Comparison of ENCODE assay signal across 9 cellular contexts in genomic region chr10:1240341-1240775, GRCh38.
DNase-seq lines count a peak whose midpoint lies in the region; ATAC-seq and TF ChIP-seq lines count a peak whose summit lies in the region.
"Had no signal": no experiment of that assay in that cellular context is flagged by ENCODE, and none has a peak within 500 bp of the region (broad histone marks: within the 10 kb centered on the region; RNA-seq: fewer than 3 reads in every experiment).

No MANE protein-coding gene starts in this region.

- H3K23ac ChIP-seq in neuronal stem cell (ENCODE audit: low read depth, low read length, poor library complexity), result no peak overlapping the region

- no peak overlapping the region for H2BK15ac ChIP-seq in neuronal stem cell (ENCODE audit: low read length)

- peak overlapping the region; percentile 43 for H4K8ac ChIP-seq in neuronal stem cell (ENCODE audit: low read depth, low read length)

- TF ChIP-seq CTCF in endodermal cell (conservative IDR thresholded peaks at IDR 0.05), result no peak

- WGBS in endodermal cell (ENCODE audit: insufficient coverage in 1 of 2, insufficient read length in 1 of 2), 2 experiments, result 0 to 13% methylated on average over 2 to 8 of the region's 8 CpGs
- WGBS in neuronal stem cell (ENCODE audit: extremely low coverage in 2 of 2, insufficient read length in 2 of 2, insufficient replicate concordance in 1 of 2), 2 donors, result no CpG with 5 or more reads among the region's 8 CpGs

- H3K36me3 Mint-ChIP-seq in endodermal cell (ENCODE audit: low read depth), result no peaks in the 10 kb centered on the region

- no peak overlapping the region for H3K4ac ChIP-seq in neuronal stem cell (ENCODE audit: low read length)

- H3K9ac ChIP-seq in endodermal cell (ENCODE audit: extremely low read depth, low read length, poor library complexity, severe bottlenecking), result peak overlapping the region; percentile 6
- H3K9ac ChIP-seq in neuronal stem cell (ENCODE audit: low read depth, low read length, poor library complexity), result no peak overlapping the region

- H3K27ac ChIP-seq in endodermal cell (ENCODE audit: low read depth, low read length) (no peak overlapping the region), neuronal stem cell (replicated peaks; ENCODE audit: low read length) (no peak overlapping the region)
- H3K27ac ChIP-seq: SK-N-MC had no signal

- H2AK5ac ChIP-seq in neuronal stem cell (ENCODE audit: low read depth, low read length), result no peak overlapping the region

- H4K91ac ChIP-seq in neuronal stem cell (ENCODE audit: low read depth, low read length, poor library complexity), result no peak overlapping the region

- peak overlapping the region; percentile 86 for H3K18ac ChIP-seq in neuronal stem cell (ENCODE audit: low read length)

- no peaks in the 10 kb centered on the region for H3K27me3 ChIP-seq in endodermal cell (ENCODE audit: control insufficient read depth, insufficient read depth, low read length, poor library complexity, severe bottlenecking)
- H3K27me3 ChIP-seq in neuronal stem cell (ENCODE audit: control insufficient read depth in 3 of 3, insufficient read depth in 3 of 3, low read depth in 1 of 3, low read length in 3 of 3), result peaks cover 0 to 39% (median 6%) of the 10 kb centered on the region in 3 experiments

- H3K4me1 ChIP-seq in endodermal cell (ENCODE audit: control insufficient read depth, insufficient read depth, low read length) (peaks cover 6% of the 10 kb centered on the region), neuronal stem cell (ENCODE audit: control insufficient read depth in 2 of 2, insufficient read depth in 1 of 2, low read depth in 1 of 2, low read length in 2 of 2) (no peaks in the 10 kb centered on the region)

- H3K36me3 ChIP-seq in endodermal cell (ENCODE audit: control insufficient read depth, insufficient read depth, low read length) (no peaks in the 10 kb centered on the region), neuronal stem cell (replicated peaks in 1 of 2; ENCODE audit: control insufficient read depth in 2 of 2, insufficient read depth in 2 of 2, low read length in 2 of 2) (no peaks in the 10 kb centered on the region)

- H3K9me3 ChIP-seq in endodermal cell (ENCODE audit: control insufficient read depth, low read length) (no peaks in the 10 kb centered on the region), neuronal stem cell (replicated peaks in 1 of 2; ENCODE audit: control insufficient read depth in 2 of 2, insufficient read depth in 1 of 2, low read depth in 1 of 2, low read length in 2 of 2) (no peaks in the 10 kb centered on the region)

- H2AFZ ChIP-seq in neuronal stem cell (ENCODE audit: low read length), result peak overlapping the region; percentile 49

- H3K4me2 ChIP-seq in neuronal stem cell (ENCODE audit: insufficient read depth, low read length, poor library complexity, severe bottlenecking), result no peak overlapping the region

- no peak overlapping the region for H2BK120ac ChIP-seq in neuronal stem cell (ENCODE audit: low read depth, low read length)

- peaks cover 2% of the 10 kb centered on the region for H3K4me1 Mint-ChIP-seq in endodermal cell

- intact Hi-C loops in Right ventricle myocardium superior (cut with DNase I), result no loop called here

- H3K27ac Mint-ChIP-seq in endodermal cell, result peak overlapping the region; percentile 95

- no peak overlapping the region for H2BK5ac ChIP-seq in neuronal stem cell (ENCODE audit: low read length)

- no peaks in the 10 kb centered on the region for H3K79me1 ChIP-seq in neuronal stem cell (ENCODE audit: low read depth, low read length)

- peaks cover 14% of the 10 kb centered on the region for H3K9me3 Mint-ChIP-seq in endodermal cell

- ATAC-seq in Right ventricle myocardium superior (ENCODE audit: poor library complexity), result no peak
- ATAC-seq: HCT116 had no signal

- H3K4me3 Mint-ChIP-seq in endodermal cell, result peak overlapping the region; percentile 47

- H3K14ac ChIP-seq in neuronal stem cell (ENCODE audit: low read length), result no peak overlapping the region

- H2BK12ac ChIP-seq in neuronal stem cell (ENCODE audit: low read length), result no peak overlapping the region

- peak overlapping the region; percentile 32; the same call in 1 of the 2 replicates for H3K4me3 ChIP-seq in GM08714 (ENCODE audit: low read length)
- no peak overlapping the region for H3K4me3 ChIP-seq in endodermal cell (ENCODE audit: low read length)
- no peak overlapping the region for H3K4me3 ChIP-seq in neuronal stem cell (ENCODE audit: low read length in 2 of 2)
- H3K4me3 ChIP-seq: SK-N-MC had no signal

- peak; percentile 17 for DNase-seq in NCI-H2107 treated with DMSO at 0.1 percent for 48 hours (lab: John Stamatoyannopoulos, UW; ENCODE audit: unreplicated experiment)
- DNase-seq in endodermal cell, result peak; percentile 93
- DNase-seq in neuronal stem cell (ENCODE audit: low spot score), result no peak
- no peak for DNase-seq in Right ventricle myocardium superior
- no peak for DNase-seq in NCI-H510A treated with DMSO at 0.1 percent for 48 hours (lab: John Stamatoyannopoulos, UW)
- no peak for DNase-seq in stimulated activated CD4-positive, alpha-beta T cell treated with anti-CD3 and anti-CD28 coated beads, Interleukin-2, amount 100 ng/mL, for 48 hours

- no peaks in the 10 kb centered on the region for H3K27me3 Mint-ChIP-seq in endodermal cell (ENCODE audit: insufficient read depth)

Comparison
In these comparisons a context has a peak if more than half of its experiments do, and no peak if none do; other contexts are left out.
1. DNase-seq: peak in NCI-H2107 treated with DMSO at 0.1 percent for 48 hours (single experiment) and endodermal cell (single experiment); none in neuronal stem cell (single experiment), Right ventricle myocardium superior (single experiment), NCI-H510A treated with DMSO at 0.1 percent for 48 hours (single experiment) and stimulated activated CD4-positive, alpha-beta T cell treated with anti-CD3 and anti-CD28 coated beads, Interleukin-2, amount 100 ng/mL, for 48 hours (0 of 2).